In the genomic region with DNA sequence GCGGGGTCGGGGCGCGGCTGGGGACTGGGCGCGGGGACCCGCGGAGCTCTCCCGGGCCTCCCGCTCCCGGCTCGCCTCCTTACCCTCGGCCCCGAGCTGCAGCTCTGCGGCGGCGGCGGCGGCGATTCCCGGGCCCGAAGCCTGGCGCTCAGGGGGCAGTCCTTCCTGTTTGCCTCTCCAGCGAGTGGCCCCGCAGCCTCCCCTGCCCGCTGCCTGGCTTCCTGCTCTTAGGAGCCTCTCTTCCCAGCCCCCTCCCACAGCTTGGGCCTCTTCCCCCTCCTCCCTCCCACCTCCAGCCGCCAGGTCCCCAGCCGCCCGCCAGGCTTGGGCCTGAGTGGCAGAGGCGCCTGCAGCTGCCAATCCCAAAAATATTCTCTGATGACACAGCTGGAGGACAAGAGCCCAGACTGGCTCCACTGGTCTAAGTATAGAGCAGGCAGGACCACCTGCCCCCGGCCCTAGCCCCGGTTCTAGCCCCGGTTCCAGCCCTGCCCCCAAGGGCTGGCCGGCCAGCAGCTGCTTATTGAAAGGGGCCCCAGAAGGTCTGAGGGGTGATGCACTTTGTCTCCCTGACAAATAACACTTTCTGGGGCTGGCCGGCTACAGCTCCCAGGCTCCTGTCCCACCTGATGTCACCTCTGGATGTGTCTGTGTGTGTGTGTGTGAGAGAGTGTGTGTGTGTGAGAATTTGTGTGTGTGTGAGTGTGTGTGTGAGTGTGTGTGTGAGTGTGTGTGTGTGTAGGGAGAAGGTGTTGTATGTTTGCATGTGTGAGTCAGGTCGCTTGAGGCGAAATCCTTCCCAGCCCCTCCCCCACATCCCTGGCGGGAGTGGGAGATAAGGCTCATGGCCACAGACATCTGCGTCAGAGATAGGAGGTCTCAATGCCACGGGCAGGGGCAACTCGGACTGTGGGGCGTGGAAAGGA, we compare ENCODE assay signal across 1 cellular context.
A peak's percentile ranks its signal among the peaks of the same experiment; 100 is the strongest.
TF ChIP-seq lines count a peak whose summit lies in the region.

A gene (minus strand): TSS at position 229 of the 926 bp plus-strand sequence. CDS start 307 bp downstream, outside the sequence.

TF ChIP-seq in K562, 482 proteins besides CTCF, POLR2A, EP300 and RAD21 (continued from another document and continues in another):
- TF ChIP-seq, protein P1, sequence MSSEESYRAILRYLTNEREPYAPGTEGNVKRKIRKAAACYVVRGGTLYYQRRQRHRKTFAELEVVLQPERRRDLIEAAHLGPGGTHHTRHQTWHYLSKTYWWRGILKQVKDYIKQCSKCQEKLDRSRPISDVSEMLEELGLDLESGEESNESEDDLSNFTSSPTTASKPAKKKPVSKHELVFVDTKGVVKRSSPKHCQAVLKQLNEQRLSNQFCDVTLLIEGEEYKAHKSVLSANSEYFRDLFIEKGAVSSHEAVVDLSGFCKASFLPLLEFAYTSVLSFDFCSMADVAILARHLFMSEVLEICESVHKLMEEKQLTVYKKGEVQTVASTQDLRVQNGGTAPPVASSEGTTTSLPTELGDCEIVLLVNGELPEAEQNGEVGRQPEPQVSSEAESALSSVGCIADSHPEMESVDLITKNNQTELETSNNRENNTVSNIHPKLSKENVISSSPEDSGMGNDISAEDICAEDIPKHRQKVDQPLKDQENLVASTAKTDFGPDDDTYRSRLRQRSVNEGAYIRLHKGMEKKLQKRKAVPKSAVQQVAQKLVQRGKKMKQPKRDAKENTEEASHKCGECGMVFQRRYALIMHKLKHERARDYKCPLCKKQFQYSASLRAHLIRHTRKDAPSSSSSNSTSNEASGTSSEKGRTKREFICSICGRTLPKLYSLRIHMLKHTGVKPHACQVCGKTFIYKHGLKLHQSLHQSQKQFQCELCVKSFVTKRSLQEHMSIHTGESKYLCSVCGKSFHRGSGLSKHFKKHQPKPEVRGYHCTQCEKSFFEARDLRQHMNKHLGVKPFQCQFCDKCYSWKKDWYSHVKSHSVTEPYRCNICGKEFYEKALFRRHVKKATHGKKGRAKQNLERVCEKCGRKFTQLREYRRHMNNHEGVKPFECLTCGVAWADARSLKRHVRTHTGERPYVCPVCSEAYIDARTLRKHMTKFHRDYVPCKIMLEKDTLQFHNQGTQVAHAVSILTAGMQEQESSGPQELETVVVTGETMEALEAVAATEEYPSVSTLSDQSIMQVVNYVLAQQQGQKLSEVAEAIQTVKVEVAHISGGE (CRISPR knock-in tag; IDR thresholded peaks at IDR 0.05) = peak in 1 of 3 experiments; percentile 69; a peak in 1 of 6 replicates
- TF ChIP-seq GABPA (tag; conservative IDR thresholded peaks at IDR 0.05; ENCODE audit: low read depth) (no peak), ZNF263 (CRISPR knock-in tag; IDR thresholded peaks at IDR 0.05; ENCODE audit: borderline replicate concordance) (peak; percentile 37; the same call in 1 of the 2 replicates), DMBX1 (CRISPR knock-in tag; IDR thresholded peaks at IDR 0.05; ENCODE audit: borderline replicate concordance) (no peak), ZNF143 (CRISPR knock-in tag; IDR thresholded peaks at IDR 0.05) (no peak), RHOXF2B (CRISPR knock-in tag; conservative IDR thresholded peaks at IDR 0.05) (no peak), ARNT (IDR thresholded peaks at IDR 0.05) (peak; percentile 59 to 78; a peak in 2 of 4 replicates), STAT5A (IDR thresholded peaks at IDR 0.05; ENCODE audit: borderline replicate concordance, low read length) (peak; percentile 58; the same call in 1 of the 2 replicates), XRCC5 (IDR thresholded peaks at IDR 0.05; ENCODE audit: low read depth, low read length) (0 out of 2 replicates have a peak, but pooled peaks have one; percentile 65), TOE1 (IDR thresholded peaks at IDR 0.05; ENCODE audit: borderline replicate concordance) (peak; percentile 67), TOE1 (CRISPR knock-in tag; IDR thresholded peaks at IDR 0.05; ENCODE audit: borderline replicate concordance, low read depth) (no peak), PRMT5 (CRISPR knock-in tag; IDR thresholded peaks at IDR 0.05) (no peak), TSC22D4 (tag; IDR thresholded peaks at IDR 0.05) (no peak), JUND (IDR thresholded peaks at IDR 0.05; ENCODE audit: borderline replicate concordance, low read depth, low read length) (peak; percentile 80), JUND (tag; IDR thresholded peaks at IDR 0.05; ENCODE audit: borderline replicate concordance, low read depth, low read length) (peak; percentile 83; the same call in 2 of the 3 replicates), ZFP30 (CRISPR knock-in tag; IDR thresholded peaks at IDR 0.05; ENCODE audit: borderline replicate concordance) (no peak), BMI1 (IDR thresholded peaks at IDR 0.05; ENCODE audit: low read length) (no peak), ELF2 (CRISPR knock-in tag; IDR thresholded peaks at IDR 0.05) (no peak), CREB1 (IDR thresholded peaks at IDR 0.05) (peak; percentile 62), CREB1 (CRISPR knock-in tag; IDR thresholded peaks at IDR 0.05) (peak; percentile 57; the same call in 1 of the 2 replicates), TEAD4 (IDR thresholded peaks at IDR 0.05; ENCODE audit: low read length) (peak; percentile 79), TEAD4 (CRISPR knock-in tag; IDR thresholded peaks at IDR 0.05; ENCODE audit: borderline replicate concordance) (no peak), COPS2 (conservative IDR thresholded peaks at IDR 0.05) (no peak), ZNF830 (CRISPR knock-in tag; IDR thresholded peaks at IDR 0.05) (no peak), SMARCB1 (IDR thresholded peaks at IDR 0.05; ENCODE audit: insufficient read length, low read depth) (no peak), HDGF (IDR thresholded peaks at IDR 0.05) (no peak), FOXA1 (IDR thresholded peaks at IDR 0.05; ENCODE audit: borderline replicate concordance) (no peak), SUPT5H (IDR thresholded peaks at IDR 0.05) (peak; percentile 64), FOXK2 (conservative IDR thresholded peaks at IDR 0.05 in 1 of 2, IDR thresholded peaks at IDR 0.05 in 1 of 2; ENCODE audit: low read depth in 2 of 2) (peak in 1 of 2 experiments; percentile 44; a peak in 1 of 4 replicates)
- TF ChIP-seq, protein P2, sequence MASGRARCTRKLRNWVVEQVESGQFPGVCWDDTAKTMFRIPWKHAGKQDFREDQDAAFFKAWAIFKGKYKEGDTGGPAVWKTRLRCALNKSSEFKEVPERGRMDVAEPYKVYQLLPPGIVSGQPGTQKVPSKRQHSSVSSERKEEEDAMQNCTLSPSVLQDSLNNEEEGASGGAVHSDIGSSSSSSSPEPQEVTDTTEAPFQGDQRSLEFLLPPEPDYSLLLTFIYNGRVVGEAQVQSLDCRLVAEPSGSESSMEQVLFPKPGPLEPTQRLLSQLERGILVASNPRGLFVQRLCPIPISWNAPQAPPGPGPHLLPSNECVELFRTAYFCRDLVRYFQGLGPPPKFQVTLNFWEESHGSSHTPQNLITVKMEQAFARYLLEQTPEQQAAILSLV (tag; IDR thresholded peaks at IDR 0.05) = no peak
- TF ChIP-seq, protein P3, sequence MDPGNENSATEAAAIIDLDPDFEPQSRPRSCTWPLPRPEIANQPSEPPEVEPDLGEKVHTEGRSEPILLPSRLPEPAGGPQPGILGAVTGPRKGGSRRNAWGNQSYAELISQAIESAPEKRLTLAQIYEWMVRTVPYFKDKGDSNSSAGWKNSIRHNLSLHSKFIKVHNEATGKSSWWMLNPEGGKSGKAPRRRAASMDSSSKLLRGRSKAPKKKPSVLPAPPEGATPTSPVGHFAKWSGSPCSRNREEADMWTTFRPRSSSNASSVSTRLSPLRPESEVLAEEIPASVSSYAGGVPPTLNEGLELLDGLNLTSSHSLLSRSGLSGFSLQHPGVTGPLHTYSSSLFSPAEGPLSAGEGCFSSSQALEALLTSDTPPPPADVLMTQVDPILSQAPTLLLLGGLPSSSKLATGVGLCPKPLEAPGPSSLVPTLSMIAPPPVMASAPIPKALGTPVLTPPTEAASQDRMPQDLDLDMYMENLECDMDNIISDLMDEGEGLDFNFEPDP (CRISPR knock-in tag; IDR thresholded peaks at IDR 0.05) = no peak
- TF ChIP-seq, protein P4, sequence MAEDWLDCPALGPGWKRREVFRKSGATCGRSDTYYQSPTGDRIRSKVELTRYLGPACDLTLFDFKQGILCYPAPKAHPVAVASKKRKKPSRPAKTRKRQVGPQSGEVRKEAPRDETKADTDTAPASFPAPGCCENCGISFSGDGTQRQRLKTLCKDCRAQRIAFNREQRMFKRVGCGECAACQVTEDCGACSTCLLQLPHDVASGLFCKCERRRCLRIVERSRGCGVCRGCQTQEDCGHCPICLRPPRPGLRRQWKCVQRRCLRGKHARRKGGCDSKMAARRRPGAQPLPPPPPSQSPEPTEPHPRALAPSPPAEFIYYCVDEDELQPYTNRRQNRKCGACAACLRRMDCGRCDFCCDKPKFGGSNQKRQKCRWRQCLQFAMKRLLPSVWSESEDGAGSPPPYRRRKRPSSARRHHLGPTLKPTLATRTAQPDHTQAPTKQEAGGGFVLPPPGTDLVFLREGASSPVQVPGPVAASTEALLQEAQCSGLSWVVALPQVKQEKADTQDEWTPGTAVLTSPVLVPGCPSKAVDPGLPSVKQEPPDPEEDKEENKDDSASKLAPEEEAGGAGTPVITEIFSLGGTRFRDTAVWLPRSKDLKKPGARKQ (CRISPR knock-in tag; IDR thresholded peaks at IDR 0.05) = no peak
- TF ChIP-seq, protein P5, sequence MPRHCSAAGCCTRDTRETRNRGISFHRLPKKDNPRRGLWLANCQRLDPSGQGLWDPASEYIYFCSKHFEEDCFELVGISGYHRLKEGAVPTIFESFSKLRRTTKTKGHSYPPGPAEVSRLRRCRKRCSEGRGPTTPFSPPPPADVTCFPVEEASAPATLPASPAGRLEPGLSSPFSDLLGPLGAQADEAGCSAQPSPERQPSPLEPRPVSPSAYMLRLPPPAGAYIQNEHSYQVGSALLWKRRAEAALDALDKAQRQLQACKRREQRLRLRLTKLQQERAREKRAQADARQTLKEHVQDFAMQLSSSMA (CRISPR knock-in tag; IDR thresholded peaks at IDR 0.05) = no peak
- TF ChIP-seq, protein P6, sequence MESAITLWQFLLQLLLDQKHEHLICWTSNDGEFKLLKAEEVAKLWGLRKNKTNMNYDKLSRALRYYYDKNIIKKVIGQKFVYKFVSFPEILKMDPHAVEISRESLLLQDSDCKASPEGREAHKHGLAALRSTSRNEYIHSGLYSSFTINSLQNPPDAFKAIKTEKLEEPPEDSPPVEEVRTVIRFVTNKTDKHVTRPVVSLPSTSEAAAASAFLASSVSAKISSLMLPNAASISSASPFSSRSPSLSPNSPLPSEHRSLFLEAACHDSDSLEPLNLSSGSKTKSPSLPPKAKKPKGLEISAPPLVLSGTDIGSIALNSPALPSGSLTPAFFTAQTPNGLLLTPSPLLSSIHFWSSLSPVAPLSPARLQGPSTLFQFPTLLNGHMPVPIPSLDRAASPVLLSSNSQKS (CRISPR knock-in tag; IDR thresholded peaks at IDR 0.05) = no peak
- TF ChIP-seq, protein P7, sequence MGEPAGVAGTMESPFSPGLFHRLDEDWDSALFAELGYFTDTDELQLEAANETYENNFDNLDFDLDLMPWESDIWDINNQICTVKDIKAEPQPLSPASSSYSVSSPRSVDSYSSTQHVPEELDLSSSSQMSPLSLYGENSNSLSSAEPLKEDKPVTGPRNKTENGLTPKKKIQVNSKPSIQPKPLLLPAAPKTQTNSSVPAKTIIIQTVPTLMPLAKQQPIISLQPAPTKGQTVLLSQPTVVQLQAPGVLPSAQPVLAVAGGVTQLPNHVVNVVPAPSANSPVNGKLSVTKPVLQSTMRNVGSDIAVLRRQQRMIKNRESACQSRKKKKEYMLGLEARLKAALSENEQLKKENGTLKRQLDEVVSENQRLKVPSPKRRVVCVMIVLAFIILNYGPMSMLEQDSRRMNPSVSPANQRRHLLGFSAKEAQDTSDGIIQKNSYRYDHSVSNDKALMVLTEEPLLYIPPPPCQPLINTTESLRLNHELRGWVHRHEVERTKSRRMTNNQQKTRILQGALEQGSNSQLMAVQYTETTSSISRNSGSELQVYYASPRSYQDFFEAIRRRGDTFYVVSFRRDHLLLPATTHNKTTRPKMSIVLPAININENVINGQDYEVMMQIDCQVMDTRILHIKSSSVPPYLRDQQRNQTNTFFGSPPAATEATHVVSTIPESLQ (CRISPR knock-in tag; IDR thresholded peaks at IDR 0.05) = no peak
- TF ChIP-seq, protein P8, sequence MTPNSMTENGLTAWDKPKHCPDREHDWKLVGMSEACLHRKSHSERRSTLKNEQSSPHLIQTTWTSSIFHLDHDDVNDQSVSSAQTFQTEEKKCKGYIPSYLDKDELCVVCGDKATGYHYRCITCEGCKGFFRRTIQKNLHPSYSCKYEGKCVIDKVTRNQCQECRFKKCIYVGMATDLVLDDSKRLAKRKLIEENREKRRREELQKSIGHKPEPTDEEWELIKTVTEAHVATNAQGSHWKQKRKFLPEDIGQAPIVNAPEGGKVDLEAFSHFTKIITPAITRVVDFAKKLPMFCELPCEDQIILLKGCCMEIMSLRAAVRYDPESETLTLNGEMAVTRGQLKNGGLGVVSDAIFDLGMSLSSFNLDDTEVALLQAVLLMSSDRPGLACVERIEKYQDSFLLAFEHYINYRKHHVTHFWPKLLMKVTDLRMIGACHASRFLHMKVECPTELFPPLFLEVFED (CRISPR knock-in tag; conservative IDR thresholded peaks at IDR 0.05) = peak; percentile 68; the same call in 1 of the 2 replicates
- TF ChIP-seq, protein P9, sequence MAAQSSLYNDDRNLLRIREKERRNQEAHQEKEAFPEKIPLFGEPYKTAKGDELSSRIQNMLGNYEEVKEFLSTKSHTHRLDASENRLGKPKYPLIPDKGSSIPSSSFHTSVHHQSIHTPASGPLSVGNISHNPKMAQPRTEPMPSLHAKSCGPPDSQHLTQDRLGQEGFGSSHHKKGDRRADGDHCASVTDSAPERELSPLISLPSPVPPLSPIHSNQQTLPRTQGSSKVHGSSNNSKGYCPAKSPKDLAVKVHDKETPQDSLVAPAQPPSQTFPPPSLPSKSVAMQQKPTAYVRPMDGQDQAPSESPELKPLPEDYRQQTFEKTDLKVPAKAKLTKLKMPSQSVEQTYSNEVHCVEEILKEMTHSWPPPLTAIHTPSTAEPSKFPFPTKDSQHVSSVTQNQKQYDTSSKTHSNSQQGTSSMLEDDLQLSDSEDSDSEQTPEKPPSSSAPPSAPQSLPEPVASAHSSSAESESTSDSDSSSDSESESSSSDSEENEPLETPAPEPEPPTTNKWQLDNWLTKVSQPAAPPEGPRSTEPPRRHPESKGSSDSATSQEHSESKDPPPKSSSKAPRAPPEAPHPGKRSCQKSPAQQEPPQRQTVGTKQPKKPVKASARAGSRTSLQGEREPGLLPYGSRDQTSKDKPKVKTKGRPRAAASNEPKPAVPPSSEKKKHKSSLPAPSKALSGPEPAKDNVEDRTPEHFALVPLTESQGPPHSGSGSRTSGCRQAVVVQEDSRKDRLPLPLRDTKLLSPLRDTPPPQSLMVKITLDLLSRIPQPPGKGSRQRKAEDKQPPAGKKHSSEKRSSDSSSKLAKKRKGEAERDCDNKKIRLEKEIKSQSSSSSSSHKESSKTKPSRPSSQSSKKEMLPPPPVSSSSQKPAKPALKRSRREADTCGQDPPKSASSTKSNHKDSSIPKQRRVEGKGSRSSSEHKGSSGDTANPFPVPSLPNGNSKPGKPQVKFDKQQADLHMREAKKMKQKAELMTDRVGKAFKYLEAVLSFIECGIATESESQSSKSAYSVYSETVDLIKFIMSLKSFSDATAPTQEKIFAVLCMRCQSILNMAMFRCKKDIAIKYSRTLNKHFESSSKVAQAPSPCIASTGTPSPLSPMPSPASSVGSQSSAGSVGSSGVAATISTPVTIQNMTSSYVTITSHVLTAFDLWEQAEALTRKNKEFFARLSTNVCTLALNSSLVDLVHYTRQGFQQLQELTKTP (IDR thresholded peaks at IDR 0.05; ENCODE audit: low read depth in 1 of 2, partially characterized antibody in 2 of 2) = peak in 1 of 2 experiments; percentile 46
- TF ChIP-seq, protein P10, sequence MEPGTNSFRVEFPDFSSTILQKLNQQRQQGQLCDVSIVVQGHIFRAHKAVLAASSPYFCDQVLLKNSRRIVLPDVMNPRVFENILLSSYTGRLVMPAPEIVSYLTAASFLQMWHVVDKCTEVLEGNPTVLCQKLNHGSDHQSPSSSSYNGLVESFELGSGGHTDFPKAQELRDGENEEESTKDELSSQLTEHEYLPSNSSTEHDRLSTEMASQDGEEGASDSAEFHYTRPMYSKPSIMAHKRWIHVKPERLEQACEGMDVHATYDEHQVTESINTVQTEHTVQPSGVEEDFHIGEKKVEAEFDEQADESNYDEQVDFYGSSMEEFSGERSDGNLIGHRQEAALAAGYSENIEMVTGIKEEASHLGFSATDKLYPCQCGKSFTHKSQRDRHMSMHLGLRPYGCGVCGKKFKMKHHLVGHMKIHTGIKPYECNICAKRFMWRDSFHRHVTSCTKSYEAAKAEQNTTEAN (CRISPR knock-in tag; IDR thresholded peaks at IDR 0.05) = no peak
